12 cellular contexts compared by ENCODE assay signal in the genomic region with DNA sequence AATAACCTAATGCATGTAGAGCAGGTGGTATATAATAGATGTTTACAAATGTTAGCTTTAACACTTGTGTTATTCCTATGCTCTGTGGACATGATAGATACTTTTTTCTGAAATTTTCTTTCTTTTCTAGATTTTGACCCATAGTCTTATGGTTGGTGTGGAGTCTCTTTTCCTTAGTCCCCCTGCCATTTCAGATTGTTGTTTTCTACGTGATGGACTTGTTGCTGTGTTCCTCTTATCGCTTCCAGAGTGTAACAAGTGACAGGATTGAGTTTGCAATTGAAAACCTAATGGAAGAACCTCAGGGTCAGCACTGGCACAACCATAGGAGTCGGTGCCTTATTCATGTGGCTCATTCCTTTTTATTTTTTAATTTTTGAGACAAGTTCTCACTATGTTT.
"Had no signal": no experiment of that assay in that cellular context is flagged by ENCODE, and none has a peak within 500 bp of the region (broad histone marks: within the 10 kb centered on the region; RNA-seq: fewer than 3 reads in every experiment).

No MANE protein-coding gene starts in this region.

- ATAC-seq: Panc1 had no signal

- H3K27ac ChIP-seq: RWPE1 had no signal

- DNase-seq: KBM-7, MV-4-11, NCI-H1048, NCI-H1436 treated with DMSO at 0.1 percent for 48 hours, NCI-H1694, NCI-H187 treated with DMSO at 0.1 percent for 48 hours, NCI-H2171 treated with DMSO at 0.1 percent for 48 hours, NCI-H345, NCI-H446 treated with DMSO at 0.1 percent for 48 hours, NCI-H526 had no signal
